ENCODE assay signal across 1 cellular context in the genomic region with DNA sequence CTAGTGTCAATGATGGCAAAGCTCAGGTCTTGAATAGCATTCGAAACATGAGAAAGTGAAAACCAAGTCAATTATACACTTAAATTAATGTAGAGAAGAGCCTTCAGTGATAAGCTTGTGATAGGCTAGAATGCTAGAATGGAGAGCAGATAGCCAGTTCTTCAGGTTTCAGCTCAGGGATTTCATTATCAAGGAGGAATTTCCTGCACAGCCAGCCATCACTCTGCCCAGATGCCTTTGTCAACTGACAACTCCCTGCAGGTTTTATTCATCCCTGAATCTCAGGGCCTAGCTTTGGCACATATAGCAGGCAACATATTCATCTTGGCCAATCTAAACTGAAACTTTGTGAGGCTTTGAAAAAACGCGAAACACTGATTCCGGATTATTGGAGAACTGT.
TF ChIP-seq lines count a peak whose summit lies in the region.

No MANE protein-coding gene starts in this region.

TF ChIP-seq in WTC11, 78 proteins besides CTCF, POLR2A, EP300 and RAD21 (continued from another document):
- TF ChIP-seq NFE2L1 (CRISPR knock-in tag; IDR thresholded peaks at IDR 0.05) (no peak), GABPB1 (CRISPR knock-in tag; IDR thresholded peaks at IDR 0.05) (no peak), JUN (CRISPR knock-in tag; IDR thresholded peaks at IDR 0.05) (no peak)
